In genomic region chr1:24206516-24207394, GRCh38 we compare ENCODE assay signal across 3 cellular contexts.
TF ChIP-seq lines count a peak whose summit lies in the region.

No MANE protein-coding gene starts in this region.

TF ChIP-seq in SK-N-SH treated with all-trans-retinoic acid at 6 μM for 48 hours, 23 proteins besides CTCF, POLR2A, EP300 and RAD21:
- no peak for TF ChIP-seq ARNTL (CRISPR knock-in tag; IDR thresholded peaks at IDR 0.05; ENCODE audit: borderline replicate concordance, low read depth)
- peak; percentile 29; the same call in 1 of the 2 replicates for TF ChIP-seq TCF4 (CRISPR knock-in tag; IDR thresholded peaks at IDR 0.05; ENCODE audit: borderline replicate concordance)

TF ChIP-seq in SK-N-SH, 30 proteins besides CTCF, POLR2A, EP300 and RAD21:
- TF ChIP-seq JUND (IDR thresholded peaks at IDR 0.05): no peak

TF ChIP-seq in HepG2, 621 proteins besides CTCF, POLR2A, EP300 and RAD21:
- no peak for TF ChIP-seq TAF1 (CRISPR knock-in tag; IDR thresholded peaks at IDR 0.05)
- TF ChIP-seq ZNF280D (CRISPR knock-in tag; IDR thresholded peaks at IDR 0.05): no peak
- no peak for TF ChIP-seq EEA1 (CRISPR knock-in tag; IDR thresholded peaks at IDR 0.05; ENCODE audit: borderline replicate concordance)
- no peak for TF ChIP-seq CCAR2 (optimal IDR thresholded peaks at IDR 0.05; ENCODE audit: low read depth, low read length)
- no peak for TF ChIP-seq MEF2D (CRISPR knock-in tag; IDR thresholded peaks at IDR 0.05)
- no peak for TF ChIP-seq ATF1 (CRISPR knock-in tag; IDR thresholded peaks at IDR 0.05)
- TF ChIP-seq CSRNP1 (CRISPR knock-in tag; IDR thresholded peaks at IDR 0.05): no peak
- TF ChIP-seq DPF2 (CRISPR knock-in tag; IDR thresholded peaks at IDR 0.05; ENCODE audit: borderline replicate concordance, low read depth): no peak
- TF ChIP-seq KLF16 (CRISPR knock-in tag; IDR thresholded peaks at IDR 0.05): no peak
- TF ChIP-seq ZBTB43 (CRISPR knock-in tag; conservative IDR thresholded peaks at IDR 0.05): no peak
- no peak for TF ChIP-seq ZSCAN30 (CRISPR knock-in tag; IDR thresholded peaks at IDR 0.05)
- no peak for TF ChIP-seq FOXJ3 (CRISPR knock-in tag; IDR thresholded peaks at IDR 0.05; ENCODE audit: borderline replicate concordance)
- TF ChIP-seq ZBTB20 (CRISPR knock-in tag; IDR thresholded peaks at IDR 0.05; ENCODE audit: borderline replicate concordance, low read depth): no peak
- no peak for TF ChIP-seq ZNF317 (CRISPR knock-in tag; IDR thresholded peaks at IDR 0.05)
